ENCODE assay signal across 8 cellular contexts in genomic region chr2:241273552-241273988, GRCh38. TPM values are rescaled to one million over a fixed set of nuclear protein-coding genes. Genes with fewer than 3 reads are reported as not detected.
A peak's percentile ranks its signal among the peaks of the same experiment; 100 is the strongest.
DNase-seq lines count a peak whose midpoint lies in the region; ATAC-seq and TF ChIP-seq lines count a peak whose summit lies in the region.

No MANE protein-coding gene starts in this region.

- H2BK20ac ChIP-seq in IMR-90 (ENCODE audit: low read depth, low read length), result no peak overlapping the region

- peak overlapping the region; percentile 51 to 88 (median 79) for H3K27ac Mint-ChIP-seq in brain
- H3K27ac Mint-ChIP-seq in naive thymus-derived CD8-positive, alpha-beta T cell, result peak overlapping the region in 9 of 10 donors; percentile 51 to 84 (median 72)

- no peak overlapping the region for H2BK120ac ChIP-seq in IMR-90 (ENCODE audit: low read depth, low read length)

- DNase-seq in BE2C (peak; percentile 20), IMR-90 (no peak), amygdala (lab: John Stamatoyannopoulos, UW) (no peak), DMS114 treated with DMSO at 0.1 percent for 48 hours (lab: John Stamatoyannopoulos, UW; ENCODE audit: unreplicated experiment) (no peak), midbrain (lab: John Stamatoyannopoulos, UW) (no peak)
- peak in 3 of 10 donors; percentile 5 to 18 (median 13) for DNase-seq in naive thymus-derived CD8-positive, alpha-beta T cell

- no peak overlapping the region for H4K8ac ChIP-seq in IMR-90 (ENCODE audit: low read depth in 2 of 2, low read length in 2 of 2)

- H3K9ac ChIP-seq in IMR-90 (ENCODE audit: low read depth, low read length), result no peak overlapping the region

- no TSS peak for BruUV-seq in IMR-90 (replicated peaks; lab: Mats Ljungman, UMichigan)

- peaks cover 13% of the 10 kb centered on the region for H3K27me3 Mint-ChIP-seq in brain
- no peaks in the 10 kb centered on the region for H3K27me3 Mint-ChIP-seq in naive thymus-derived CD8-positive, alpha-beta T cell

- peaks cover 5% of the 10 kb centered on the region; the same call in 1 of the 2 replicates for H3K4me1 ChIP-seq in BE2C
- H3K4me1 ChIP-seq in IMR-90 (ENCODE audit: control insufficient read depth, insufficient read depth, low read length), result peaks cover 25% of the 10 kb centered on the region

- no peak overlapping the region; the same call in 1 of the 2 replicates for H3K4me2 ChIP-seq in IMR-90 (ENCODE audit: low read depth, low read length)

- H3K9me1 ChIP-seq in IMR-90 (ENCODE audit: insufficient read depth, low read length), result peaks cover 29% of the 10 kb centered on the region

- H3K23ac ChIP-seq in IMR-90 (ENCODE audit: low read depth, low read length), result peak overlapping the region; percentile 74; the same call in 1 of the 2 replicates

- no peaks in the 10 kb centered on the region for H3K9me3 ChIP-seq in BE2C
- H3K9me3 ChIP-seq in IMR-90 (ENCODE audit: control insufficient read depth, insufficient read depth, low read length), result no peaks in the 10 kb centered on the region

- H3K4ac ChIP-seq in IMR-90 (ENCODE audit: low read depth, low read length), result no peak overlapping the region

- in situ Hi-C loops in IMR-90 (cut with MboI; ENCODE audit: low sequenced_read_pairs), result no loop called here

- peaks cover 58% of the 10 kb centered on the region for H4K20me1 ChIP-seq in IMR-90 (ENCODE audit: insufficient read depth, low read length)

- dilution Hi-C loops in IMR-90 (cut with HindIII; ENCODE audit: low sequenced_read_pairs, unreplicated experiment), result no loop called here

- CTCF ChIA-PET in IMR-90 (lab: Yijun Ruan, JAX), result no interaction called here

- WGBS in IMR-90 (ENCODE audit: extremely low coverage in 2 of 2, insufficient read length in 1 of 2), 2 experiments, result 86% methylated on average over 2 of the region's 7 CpGs; no CpG with 5 or more reads in 1 of the 2 experiments

- TF ChIP-seq CTCF in BE2C (IDR thresholded peaks at IDR 0.05; ENCODE audit: low read depth, low read length), result no peak
- TF ChIP-seq CTCF in IMR-90 (conservative IDR thresholded peaks at IDR 0.05; ENCODE audit: low read depth, low read length), result no peak
- TF ChIP-seq CTCF in brain (conservative IDR thresholded peaks at IDR 0.05), result no peak

- H3K9me3 Mint-ChIP-seq in brain, result peaks cover 17 to 39% (median 29%) of the 10 kb centered on the region in 5 experiments
- peaks cover 0 to 17% (median 9%) of the 10 kb centered on the region in 9 donors for H3K9me3 Mint-ChIP-seq in naive thymus-derived CD8-positive, alpha-beta T cell

- H3K18ac ChIP-seq in IMR-90 (ENCODE audit: low read depth, low read length), result no peak overlapping the region

- peaks cover 54% of the 10 kb centered on the region for H3K36me3 Mint-ChIP-seq in brain
- peaks cover 7 to 14% (median 7%) of the 10 kb centered on the region in 3 donors for H3K36me3 Mint-ChIP-seq in naive thymus-derived CD8-positive, alpha-beta T cell

- TF ChIP-seq RAD21 in IMR-90 (IDR thresholded peaks at IDR 0.05; ENCODE audit: low read length), result no peak

- TF ChIP-seq POLR2A in IMR-90 (IDR thresholded peaks at IDR 0.05; ENCODE audit: low read depth, low read length), result no peak

- H3K36me3 ChIP-seq in BE2C (peaks cover 5% of the 10 kb centered on the region; the same call in 1 of the 2 replicates), IMR-90 (ENCODE audit: control insufficient read depth, insufficient read depth, low read length) (peaks cover 13% of the 10 kb centered on the region)

- intact Hi-C loops in IMR-90 (cut with micrococcal nuclease), result loop anchor here (2.0 to 5.0 kb wide), 2 partner anchors 41 to 234 kb away; partner anchors contain the start of genes HDLBP, SEPTIN2 and STK25

- H3K4me3 ChIP-seq in BE2C (ENCODE audit: low read depth, low read length) (no peak overlapping the region), IMR-90 (ENCODE audit: insufficient read depth, low read depth, low read length) (no peak overlapping the region)

- H4K91ac ChIP-seq in IMR-90 (ENCODE audit: insufficient read depth, low read depth, low read length), result no peak overlapping the region

- no peak overlapping the region for H2BK15ac ChIP-seq in IMR-90 (ENCODE audit: low read depth, low read length)

- peak overlapping the region; percentile 82 to 90 (median 84) for H3K4me3 Mint-ChIP-seq in brain
- H3K4me3 Mint-ChIP-seq in naive thymus-derived CD8-positive, alpha-beta T cell, result peak overlapping the region; percentile 67 to 85 (median 77)

- ATAC-seq in IMR-90 (ENCODE audit: low read depth), result no peak
- peak in 1 of 2 donors; percentile 31 for ATAC-seq in naive thymus-derived CD8-positive, alpha-beta T cell
- ATAC-seq in GM19351 (IDR thresholded peaks at IDR 0.05; ENCODE audit: unreplicated experiment), result no peak

- no peak overlapping the region for H4K5ac ChIP-seq in IMR-90 (ENCODE audit: low read depth, low read length)

- 0 out of 2 replicates have a peak overlapping the region, but pooled peaks have one; percentile 50 for H3K14ac ChIP-seq in IMR-90 (replicated peaks; ENCODE audit: low read depth, low read length)

- no peak overlapping the region for H3K27ac ChIP-seq in IMR-90 (ENCODE audit: insufficient read depth, low read length)

- POLR2A ChIA-PET in IMR-90 (lab: Charles Lee; ENCODE audit: unreplicated experiment), result no interaction called here
- POLR2A ChIA-PET in naive thymus-derived CD8-positive, alpha-beta T cell (lab: Charles Lee), result no interaction called here

- H3K27me3 ChIP-seq in BE2C (no peaks in the 10 kb centered on the region), IMR-90 (ENCODE audit: control insufficient read depth, insufficient read depth, low read length) (no peaks in the 10 kb centered on the region)

- H2AFZ ChIP-seq in IMR-90 (replicated peaks; ENCODE audit: low read length, poor library complexity), result no peak overlapping the region

- H2AK9ac ChIP-seq in IMR-90 (replicated peaks; ENCODE audit: low read depth, low read length, poor library complexity), result peak overlapping the region; percentile 78

- H3K79me1 ChIP-seq in IMR-90 (ENCODE audit: low read depth in 1 of 2, low read length in 2 of 2), result peaks cover 29 to 59% of the 10 kb centered on the region in 2 experiments

- no peak overlapping the region for H2BK5ac ChIP-seq in IMR-90 (ENCODE audit: low read depth, low read length, poor library complexity, severe bottlenecking)

- no peak overlapping the region for H3K56ac ChIP-seq in IMR-90 (ENCODE audit: extremely low read depth, insufficient read depth, low read length)

- H3K4me1 Mint-ChIP-seq in brain, result peaks cover 44% of the 10 kb centered on the region
- H3K4me1 Mint-ChIP-seq in naive thymus-derived CD8-positive, alpha-beta T cell, result peaks cover 29 to 58% (median 47%) of the 10 kb centered on the region in 4 donors

- H2AK5ac ChIP-seq in IMR-90 (ENCODE audit: low read depth, low read length), result 0 out of 2 replicates have a peak overlapping the region, but pooled peaks have one; percentile 46

TF ChIP-seq in IMR-90, 13 proteins besides CTCF, POLR2A, EP300 and RAD21:
- no peak for TF ChIP-seq MAZ (IDR thresholded peaks at IDR 0.05; ENCODE audit: borderline replicate concordance, low read depth, low read length)
- no peak for TF ChIP-seq MAFK (IDR thresholded peaks at IDR 0.05; ENCODE audit: low read depth, low read length)
- TF ChIP-seq RFX5 (IDR thresholded peaks at IDR 0.05; ENCODE audit: low read depth, low read length), result no peak
- TF ChIP-seq BHLHE40 (IDR thresholded peaks at IDR 0.05; ENCODE audit: low read depth, low read length), result no peak
- no peak for TF ChIP-seq NFE2L2 (IDR thresholded peaks at IDR 0.05; ENCODE audit: low read depth, low read length)
- no peak for TF ChIP-seq SMC3 (IDR thresholded peaks at IDR 0.05; ENCODE audit: low read depth, low read length)
- no peak for TF ChIP-seq CEBPB (IDR thresholded peaks at IDR 0.05; ENCODE audit: low read depth, low read length)
- no peak for TF ChIP-seq ELK1 (IDR thresholded peaks at IDR 0.05; ENCODE audit: borderline replicate concordance, low read depth, low read length)
- TF ChIP-seq CHD1 (IDR thresholded peaks at IDR 0.05; ENCODE audit: low read depth, low read length), result no peak
- TF ChIP-seq MXI1 (IDR thresholded peaks at IDR 0.05; ENCODE audit: borderline replicate concordance, low read depth, low read length), result no peak
- TF ChIP-seq RCOR1 (IDR thresholded peaks at IDR 0.05; ENCODE audit: insufficient replicate concordance, low read length), result no peak
- no peak for TF ChIP-seq FOS (IDR thresholded peaks at IDR 0.05; ENCODE audit: low read depth, low read length)

RNA-seq across cellular contexts. Expression of gene HDLBP, which starts 41.9 kb away (rescaled TPM):
- 581 TPM for polyA plus RNA-seq in BE2C (2012; ENCODE audit: insufficient read depth, insufficient read length, low read depth)
- total RNA-seq in IMR-90 (2012; rRNA removed), result 1,093 and 1,165 TPM in 2 replicates
- polyA plus RNA-seq in IMR-90 (2012; rRNA removed) (648 and 649 TPM in 2 replicates), brain (ENCODE audit: insufficient read depth, low read depth, low replicate concordance) (203 TPM)
- polyA plus RNA-seq in IMR-90 (2012; cell fraction: cytosol; rRNA removed), result 217 and 232 TPM in 2 replicates
- polyA plus RNA-seq in IMR-90 (2012; cell fraction: nucleus; rRNA removed; ENCODE audit: low replicate concordance), result 545 and 768 TPM in 2 replicates
- total RNA-seq in naive thymus-derived CD8-positive, alpha-beta T cell, result 100 to 1,000 TPM; 133 to 148 TPM
- polyA plus RNA-seq in naive thymus-derived CD8-positive, alpha-beta T cell, result 10 to 100 TPM; 32.2 to 71.1 (median 45.7) TPM

RNA-seq across cellular contexts. Expression of gene SEPTIN2, which starts 42.2 kb away (rescaled TPM):
- 268 TPM for polyA plus RNA-seq in BE2C (2012; ENCODE audit: insufficient read depth, insufficient read length, low read depth)
- total RNA-seq in IMR-90 (2012; rRNA removed), result 504 and 570 TPM in 2 replicates
- polyA plus RNA-seq in IMR-90 (2012; rRNA removed) (320 and 420 TPM in 2 replicates), brain (ENCODE audit: insufficient read depth, low read depth, low replicate concordance) (266 TPM)
- polyA plus RNA-seq in IMR-90 (2012; cell fraction: cytosol; rRNA removed), result 75.8 and 130 TPM in 2 replicates
- 96.8 and 681 TPM in 2 replicates for polyA plus RNA-seq in IMR-90 (2012; cell fraction: nucleus; rRNA removed; ENCODE audit: low replicate concordance)
- total RNA-seq in naive thymus-derived CD8-positive, alpha-beta T cell, result 100 to 1,000 TPM; 303 to 309 TPM
- polyA plus RNA-seq in naive thymus-derived CD8-positive, alpha-beta T cell, result 100 to 1,000 TPM; 143 to 182 (median 144) TPM
